Comparison of ENCODE assay signal across 1 cellular context in the genomic region with DNA sequence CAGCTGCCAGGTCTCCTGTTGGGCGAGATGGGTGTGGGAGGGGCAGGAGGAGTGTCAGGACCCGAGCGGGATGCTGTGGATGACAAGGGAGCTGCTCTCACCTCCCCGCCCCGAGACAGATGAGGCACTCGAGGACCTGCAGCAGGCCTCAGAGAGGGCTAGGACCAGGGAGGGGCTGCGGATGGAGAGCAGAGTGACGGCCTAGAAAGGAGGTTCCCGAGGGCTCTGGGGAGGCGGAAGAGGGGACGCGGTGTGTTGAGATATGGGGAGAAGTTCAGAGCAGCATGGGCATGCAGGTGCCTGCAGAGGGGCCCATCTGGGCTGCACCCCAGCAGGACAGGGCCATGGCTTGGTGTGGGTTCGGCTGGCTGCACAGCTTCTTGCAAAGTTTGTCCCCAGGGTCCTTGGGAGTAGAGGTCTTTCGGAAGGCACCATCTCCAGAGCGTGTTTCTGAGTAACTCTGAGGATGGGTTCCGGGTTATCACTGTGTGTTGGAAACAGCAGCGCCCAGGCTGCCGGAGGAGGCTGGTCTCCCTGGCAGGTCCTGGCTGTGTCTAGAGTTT.
TF ChIP-seq lines count a peak whose summit lies in the region.

No MANE protein-coding gene starts in this region.

TF ChIP-seq in H1, 55 proteins besides CTCF, POLR2A, EP300 and RAD21 (continued from another document):
- TF ChIP-seq, protein P1, sequence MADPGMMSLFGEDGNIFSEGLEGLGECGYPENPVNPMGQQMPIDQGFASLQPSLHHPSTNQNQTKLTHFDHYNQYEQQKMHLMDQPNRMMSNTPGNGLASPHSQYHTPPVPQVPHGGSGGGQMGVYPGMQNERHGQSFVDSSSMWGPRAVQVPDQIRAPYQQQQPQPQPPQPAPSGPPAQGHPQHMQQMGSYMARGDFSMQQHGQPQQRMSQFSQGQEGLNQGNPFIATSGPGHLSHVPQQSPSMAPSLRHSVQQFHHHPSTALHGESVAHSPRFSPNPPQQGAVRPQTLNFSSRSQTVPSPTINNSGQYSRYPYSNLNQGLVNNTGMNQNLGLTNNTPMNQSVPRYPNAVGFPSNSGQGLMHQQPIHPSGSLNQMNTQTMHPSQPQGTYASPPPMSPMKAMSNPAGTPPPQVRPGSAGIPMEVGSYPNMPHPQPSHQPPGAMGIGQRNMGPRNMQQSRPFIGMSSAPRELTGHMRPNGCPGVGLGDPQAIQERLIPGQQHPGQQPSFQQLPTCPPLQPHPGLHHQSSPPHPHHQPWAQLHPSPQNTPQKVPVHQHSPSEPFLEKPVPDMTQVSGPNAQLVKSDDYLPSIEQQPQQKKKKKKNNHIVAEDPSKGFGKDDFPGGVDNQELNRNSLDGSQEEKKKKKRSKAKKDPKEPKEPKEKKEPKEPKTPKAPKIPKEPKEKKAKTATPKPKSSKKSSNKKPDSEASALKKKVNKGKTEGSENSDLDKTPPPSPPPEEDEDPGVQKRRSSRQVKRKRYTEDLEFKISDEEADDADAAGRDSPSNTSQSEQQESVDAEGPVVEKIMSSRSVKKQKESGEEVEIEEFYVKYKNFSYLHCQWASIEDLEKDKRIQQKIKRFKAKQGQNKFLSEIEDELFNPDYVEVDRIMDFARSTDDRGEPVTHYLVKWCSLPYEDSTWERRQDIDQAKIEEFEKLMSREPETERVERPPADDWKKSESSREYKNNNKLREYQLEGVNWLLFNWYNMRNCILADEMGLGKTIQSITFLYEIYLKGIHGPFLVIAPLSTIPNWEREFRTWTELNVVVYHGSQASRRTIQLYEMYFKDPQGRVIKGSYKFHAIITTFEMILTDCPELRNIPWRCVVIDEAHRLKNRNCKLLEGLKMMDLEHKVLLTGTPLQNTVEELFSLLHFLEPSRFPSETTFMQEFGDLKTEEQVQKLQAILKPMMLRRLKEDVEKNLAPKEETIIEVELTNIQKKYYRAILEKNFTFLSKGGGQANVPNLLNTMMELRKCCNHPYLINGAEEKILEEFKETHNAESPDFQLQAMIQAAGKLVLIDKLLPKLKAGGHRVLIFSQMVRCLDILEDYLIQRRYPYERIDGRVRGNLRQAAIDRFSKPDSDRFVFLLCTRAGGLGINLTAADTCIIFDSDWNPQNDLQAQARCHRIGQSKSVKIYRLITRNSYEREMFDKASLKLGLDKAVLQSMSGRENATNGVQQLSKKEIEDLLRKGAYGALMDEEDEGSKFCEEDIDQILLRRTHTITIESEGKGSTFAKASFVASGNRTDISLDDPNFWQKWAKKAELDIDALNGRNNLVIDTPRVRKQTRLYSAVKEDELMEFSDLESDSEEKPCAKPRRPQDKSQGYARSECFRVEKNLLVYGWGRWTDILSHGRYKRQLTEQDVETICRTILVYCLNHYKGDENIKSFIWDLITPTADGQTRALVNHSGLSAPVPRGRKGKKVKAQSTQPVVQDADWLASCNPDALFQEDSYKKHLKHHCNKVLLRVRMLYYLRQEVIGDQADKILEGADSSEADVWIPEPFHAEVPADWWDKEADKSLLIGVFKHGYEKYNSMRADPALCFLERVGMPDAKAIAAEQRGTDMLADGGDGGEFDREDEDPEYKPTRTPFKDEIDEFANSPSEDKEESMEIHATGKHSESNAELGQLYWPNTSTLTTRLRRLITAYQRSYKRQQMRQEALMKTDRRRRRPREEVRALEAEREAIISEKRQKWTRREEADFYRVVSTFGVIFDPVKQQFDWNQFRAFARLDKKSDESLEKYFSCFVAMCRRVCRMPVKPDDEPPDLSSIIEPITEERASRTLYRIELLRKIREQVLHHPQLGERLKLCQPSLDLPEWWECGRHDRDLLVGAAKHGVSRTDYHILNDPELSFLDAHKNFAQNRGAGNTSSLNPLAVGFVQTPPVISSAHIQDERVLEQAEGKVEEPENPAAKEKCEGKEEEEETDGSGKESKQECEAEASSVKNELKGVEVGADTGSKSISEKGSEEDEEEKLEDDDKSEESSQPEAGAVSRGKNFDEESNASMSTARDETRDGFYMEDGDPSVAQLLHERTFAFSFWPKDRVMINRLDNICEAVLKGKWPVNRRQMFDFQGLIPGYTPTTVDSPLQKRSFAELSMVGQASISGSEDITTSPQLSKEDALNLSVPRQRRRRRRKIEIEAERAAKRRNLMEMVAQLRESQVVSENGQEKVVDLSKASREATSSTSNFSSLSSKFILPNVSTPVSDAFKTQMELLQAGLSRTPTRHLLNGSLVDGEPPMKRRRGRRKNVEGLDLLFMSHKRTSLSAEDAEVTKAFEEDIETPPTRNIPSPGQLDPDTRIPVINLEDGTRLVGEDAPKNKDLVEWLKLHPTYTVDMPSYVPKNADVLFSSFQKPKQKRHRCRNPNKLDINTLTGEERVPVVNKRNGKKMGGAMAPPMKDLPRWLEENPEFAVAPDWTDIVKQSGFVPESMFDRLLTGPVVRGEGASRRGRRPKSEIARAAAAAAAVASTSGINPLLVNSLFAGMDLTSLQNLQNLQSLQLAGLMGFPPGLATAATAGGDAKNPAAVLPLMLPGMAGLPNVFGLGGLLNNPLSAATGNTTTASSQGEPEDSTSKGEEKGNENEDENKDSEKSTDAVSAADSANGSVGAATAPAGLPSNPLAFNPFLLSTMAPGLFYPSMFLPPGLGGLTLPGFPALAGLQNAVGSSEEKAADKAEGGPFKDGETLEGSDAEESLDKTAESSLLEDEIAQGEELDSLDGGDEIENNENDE (IDR thresholded peaks at IDR 0.05; ENCODE audit: insufficient replicate concordance, low read length), result no peak
- TF ChIP-seq FOSL1 (IDR thresholded peaks at IDR 0.05; ENCODE audit: insufficient read depth, low read depth, low read length), result no peak
